Comparison of ENCODE assay signal across 13 cellular contexts in the genomic region with DNA sequence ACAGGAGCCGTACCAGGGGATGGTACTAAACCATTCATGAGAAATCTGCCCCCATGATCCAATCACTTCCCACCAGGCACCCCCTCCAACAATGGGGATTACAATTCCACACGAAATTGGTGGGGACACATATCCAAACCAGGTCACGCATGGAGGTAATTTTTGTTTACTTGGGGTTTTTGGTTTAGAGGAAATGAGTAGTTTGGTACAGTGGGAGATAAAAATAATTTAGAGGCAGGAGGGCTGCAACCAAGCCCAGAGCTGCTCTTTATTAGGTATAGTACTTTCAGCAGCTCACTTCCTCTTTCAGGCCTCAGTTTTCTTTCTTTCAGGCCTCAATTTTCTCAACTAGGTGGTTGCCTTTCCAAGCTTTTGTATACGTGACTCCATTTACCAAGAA. TPM values are rescaled to one million over a fixed set of nuclear protein-coding genes. Genes with fewer than 3 reads are reported as not detected.
DNase-seq lines count a peak whose midpoint lies in the region; ATAC-seq, FAIRE-seq and TF ChIP-seq lines count a peak whose summit lies in the region.
"Had no signal": no experiment of that assay in that cellular context is flagged by ENCODE, and none has a peak within 500 bp of the region (broad histone marks: within the 10 kb centered on the region; RNA-seq: fewer than 3 reads in every experiment).

No MANE protein-coding gene starts in this region.

- TF ChIP-seq CTCF in GM23338 (conservative IDR thresholded peaks at IDR 0.05; ENCODE audit: low read depth in 2 of 2), result no peak
- TF ChIP-seq CTCF in foreskin fibroblast (IDR thresholded peaks at IDR 0.05; ENCODE audit: low read depth, low read length), result no peak
- TF ChIP-seq CTCF in CD14-positive monocyte (IDR thresholded peaks at IDR 0.05), result no peak
- no peak for TF ChIP-seq CTCF in thyroid gland (IDR thresholded peaks at IDR 0.05)

- no peaks in the 10 kb centered on the region for H3K9me2 ChIP-seq in GM23338 (ENCODE audit: insufficient read depth)

- no peak overlapping the region for H2AFZ ChIP-seq in GM23338
- H2AFZ ChIP-seq: hepatocyte had no signal

- peaks cover 2% of the 10 kb centered on the region for H3K27me3 Mint-ChIP-seq in GM23338 (ENCODE audit: insufficient read depth, low read depth, poor library complexity)
- H3K27me3 Mint-ChIP-seq in CD14-positive monocyte (ENCODE audit: low read depth in 3 of 3), result peaks cover 0 to 15% (median 3%) of the 10 kb centered on the region in 3 donors

- H3F3A ChIP-seq in GM23338 (replicated peaks; ENCODE audit: low read depth), result no peaks in the 10 kb centered on the region

- H3K27me3 ChIP-seq in GM23338 (ENCODE audit: insufficient read depth) (no peaks in the 10 kb centered on the region), thyroid gland (no peaks in the 10 kb centered on the region)
- H3K27me3 ChIP-seq: hepatocyte had no signal

- H3K4me3 Mint-ChIP-seq in GM23338, result no peak overlapping the region
- H3K4me3 Mint-ChIP-seq in CD14-positive monocyte, result no peak overlapping the region
- H3K4me3 Mint-ChIP-seq: stimulated activated naive CD8-positive, alpha-beta T cell treated with anti-CD3 and anti-CD28 coated beads, Interleukin-15, Interleukin-2, amounts not matched to agents 100 ng/mL and 50 ng/mL, for 24 hours had no signal

- TF ChIP-seq POLR2A in thyroid gland (IDR thresholded peaks at IDR 0.05), result no peak

- H3K4me1 Mint-ChIP-seq in GM23338 (peaks cover 20% of the 10 kb centered on the region), CD14-positive monocyte (no peaks in the 10 kb centered on the region)

- H3K27ac ChIP-seq in GM23338 (ENCODE audit: low read depth) (peak overlapping the region; percentile 26), thyroid gland (no peak overlapping the region)
- H3K27ac ChIP-seq: hepatocyte had no signal

- FAIRE-seq in GM19239 (lab: Jason Lieb, UNC), result peak; percentile 60
- FAIRE-seq: astrocyte had no signal

- no peak overlapping the region for H3K4me2 ChIP-seq in GM23338
- H3K4me2 ChIP-seq: hepatocyte had no signal

- ATAC-seq in GM23338 (no peak), HG03354 (IDR thresholded peaks at IDR 0.05; ENCODE audit: poor library complexity, severe bottlenecking, unreplicated experiment) (peak; percentile 73)

- no peaks in the 10 kb centered on the region; the same call in 1 of the 2 replicates for H3K36me3 ChIP-seq in GM23338 (ENCODE audit: insufficient read depth)
- no peaks in the 10 kb centered on the region for H3K36me3 ChIP-seq in thyroid gland

- H3K4me1 ChIP-seq in GM23338 (ENCODE audit: insufficient read depth) (peaks cover 26% of the 10 kb centered on the region), thyroid gland (no peaks in the 10 kb centered on the region)

- 78 to 86% methylated on average over 4 of the region's 4 CpGs for WGBS in thyroid gland, 2 donors

- H3K9me3 ChIP-seq in thyroid gland, result no peaks in the 10 kb centered on the region

- DNase-seq in GM19239 (ENCODE audit: insufficient read length, low spot score) (no peak), GM23338 (ENCODE audit: low spot score) (no peak), islet precursor cell (peak; percentile 17), foreskin fibroblast (no peak), CD14-positive monocyte (ENCODE audit: low spot score) (no peak), activated gamma-delta T cell (lab: John Stamatoyannopoulos, UW) (no peak), thyroid gland (no peak)
- DNase-seq: NCI-H345; stimulated activated CD4-positive, alpha-beta T cell treated with anti-CD3 and anti-CD28 coated beads, Interleukin-1b, Interleukin-23, amount 100 ng/mL, for 48 hours had no signal

- H4K20me1 ChIP-seq in GM23338 (replicated peaks; ENCODE audit: insufficient read depth), result no peaks in the 10 kb centered on the region

- peaks cover 5% of the 10 kb centered on the region; the same call in 1 of the 2 replicates for H3K79me2 ChIP-seq in GM23338 (replicated peaks; ENCODE audit: insufficient read depth)
- H3K79me2 ChIP-seq: hepatocyte had no signal

- H3K4me3 ChIP-seq in GM23338 (no peak overlapping the region), foreskin fibroblast (ENCODE audit: low read depth in 1 of 2, low read length in 2 of 2) (no peak overlapping the region), thyroid gland (replicated peaks in 1 of 3) (no peak overlapping the region)
- H3K4me3 ChIP-seq: hepatocyte had no signal

- intact Hi-C loops in CD14-positive monocyte (cut with micrococcal nuclease) (no loop called here), thyroid gland (cut with DNase I) (no loop called here)

- H3K36me3 Mint-ChIP-seq in GM23338 (ENCODE audit: low read depth) (no peaks in the 10 kb centered on the region), CD14-positive monocyte (no peaks in the 10 kb centered on the region)

- H3K27ac Mint-ChIP-seq in GM23338 (no peak overlapping the region), CD14-positive monocyte (no peak overlapping the region)
- H3K27ac Mint-ChIP-seq: stimulated activated naive CD8-positive, alpha-beta T cell treated with anti-CD3 and anti-CD28 coated beads, Interleukin-15, Interleukin-2, amounts not matched to agents 100 ng/mL and 50 ng/mL, for 24 hours had no signal

- no peaks in the 10 kb centered on the region for H3K9me3 Mint-ChIP-seq in GM23338
- peaks cover 0 to 3% (median 0%) of the 10 kb centered on the region in 7 donors for H3K9me3 Mint-ChIP-seq in CD14-positive monocyte
- H3K9me3 Mint-ChIP-seq: stimulated activated naive CD8-positive, alpha-beta T cell treated with anti-CD3 and anti-CD28 coated beads, Interleukin-15, Interleukin-2, amounts not matched to agents 100 ng/mL and 50 ng/mL, for 24 hours had no signal

TF ChIP-seq in GM23338, 12 proteins besides CTCF, POLR2A, EP300 and RAD21 (continues in another document):
- TF ChIP-seq, protein P1, sequence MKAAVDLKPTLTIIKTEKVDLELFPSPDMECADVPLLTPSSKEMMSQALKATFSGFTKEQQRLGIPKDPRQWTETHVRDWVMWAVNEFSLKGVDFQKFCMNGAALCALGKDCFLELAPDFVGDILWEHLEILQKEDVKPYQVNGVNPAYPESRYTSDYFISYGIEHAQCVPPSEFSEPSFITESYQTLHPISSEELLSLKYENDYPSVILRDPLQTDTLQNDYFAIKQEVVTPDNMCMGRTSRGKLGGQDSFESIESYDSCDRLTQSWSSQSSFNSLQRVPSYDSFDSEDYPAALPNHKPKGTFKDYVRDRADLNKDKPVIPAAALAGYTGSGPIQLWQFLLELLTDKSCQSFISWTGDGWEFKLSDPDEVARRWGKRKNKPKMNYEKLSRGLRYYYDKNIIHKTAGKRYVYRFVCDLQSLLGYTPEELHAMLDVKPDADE (IDR thresholded peaks at IDR 0.05), result no peak
- TF ChIP-seq EZH2 (IDR thresholded peaks at IDR 0.05; ENCODE audit: low read depth, unreplicated experiment), result no peak
- no peak for TF ChIP-seq EZH2phosphoT487 (IDR thresholded peaks at IDR 0.05; ENCODE audit: unreplicated experiment)
- TF ChIP-seq, protein P2, sequence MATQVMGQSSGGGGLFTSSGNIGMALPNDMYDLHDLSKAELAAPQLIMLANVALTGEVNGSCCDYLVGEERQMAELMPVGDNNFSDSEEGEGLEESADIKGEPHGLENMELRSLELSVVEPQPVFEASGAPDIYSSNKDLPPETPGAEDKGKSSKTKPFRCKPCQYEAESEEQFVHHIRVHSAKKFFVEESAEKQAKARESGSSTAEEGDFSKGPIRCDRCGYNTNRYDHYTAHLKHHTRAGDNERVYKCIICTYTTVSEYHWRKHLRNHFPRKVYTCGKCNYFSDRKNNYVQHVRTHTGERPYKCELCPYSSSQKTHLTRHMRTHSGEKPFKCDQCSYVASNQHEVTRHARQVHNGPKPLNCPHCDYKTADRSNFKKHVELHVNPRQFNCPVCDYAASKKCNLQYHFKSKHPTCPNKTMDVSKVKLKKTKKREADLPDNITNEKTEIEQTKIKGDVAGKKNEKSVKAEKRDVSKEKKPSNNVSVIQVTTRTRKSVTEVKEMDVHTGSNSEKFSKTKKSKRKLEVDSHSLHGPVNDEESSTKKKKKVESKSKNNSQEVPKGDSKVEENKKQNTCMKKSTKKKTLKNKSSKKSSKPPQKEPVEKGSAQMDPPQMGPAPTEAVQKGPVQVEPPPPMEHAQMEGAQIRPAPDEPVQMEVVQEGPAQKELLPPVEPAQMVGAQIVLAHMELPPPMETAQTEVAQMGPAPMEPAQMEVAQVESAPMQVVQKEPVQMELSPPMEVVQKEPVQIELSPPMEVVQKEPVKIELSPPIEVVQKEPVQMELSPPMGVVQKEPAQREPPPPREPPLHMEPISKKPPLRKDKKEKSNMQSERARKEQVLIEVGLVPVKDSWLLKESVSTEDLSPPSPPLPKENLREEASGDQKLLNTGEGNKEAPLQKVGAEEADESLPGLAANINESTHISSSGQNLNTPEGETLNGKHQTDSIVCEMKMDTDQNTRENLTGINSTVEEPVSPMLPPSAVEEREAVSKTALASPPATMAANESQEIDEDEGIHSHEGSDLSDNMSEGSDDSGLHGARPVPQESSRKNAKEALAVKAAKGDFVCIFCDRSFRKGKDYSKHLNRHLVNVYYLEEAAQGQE (IDR thresholded peaks at IDR 0.05; ENCODE audit: unreplicated experiment), result no peak
- TF ChIP-seq STAT1 (IDR thresholded peaks at IDR 0.05; ENCODE audit: unreplicated experiment), result no peak

RNA-seq across cellular contexts. Expression of gene PRUNE2, which starts 23.2 kb away (rescaled TPM):
- total RNA-seq in GM23338 (2014; rRNA removed; shearing (Covaris generic)), result 22.5 and 26.5 TPM in 2 replicates
- polyA plus RNA-seq in GM23338 (2016; fragmentation: Nextera tagmentation; extraction: Ambion mirVana), result 9.1 and 10.6 TPM in 2 replicates
- 1 to 10 TPM; 1.5 to 1.8 TPM for polyA plus RNA-seq in CD14-positive monocyte
- total RNA-seq in thyroid gland, result 1 to 10 TPM; 3.7 to 7.8 (median 4.9) TPM
